1 cellular context compared by ENCODE assay signal in genomic region chr11:83306385-83307080, GRCh38.
TF ChIP-seq lines count a peak whose summit lies in the region.

No MANE protein-coding gene starts in this region.

TF ChIP-seq in GM12878, 131 proteins besides CTCF, POLR2A, EP300 and RAD21 (continued from another document):
- TF ChIP-seq, protein P1, sequence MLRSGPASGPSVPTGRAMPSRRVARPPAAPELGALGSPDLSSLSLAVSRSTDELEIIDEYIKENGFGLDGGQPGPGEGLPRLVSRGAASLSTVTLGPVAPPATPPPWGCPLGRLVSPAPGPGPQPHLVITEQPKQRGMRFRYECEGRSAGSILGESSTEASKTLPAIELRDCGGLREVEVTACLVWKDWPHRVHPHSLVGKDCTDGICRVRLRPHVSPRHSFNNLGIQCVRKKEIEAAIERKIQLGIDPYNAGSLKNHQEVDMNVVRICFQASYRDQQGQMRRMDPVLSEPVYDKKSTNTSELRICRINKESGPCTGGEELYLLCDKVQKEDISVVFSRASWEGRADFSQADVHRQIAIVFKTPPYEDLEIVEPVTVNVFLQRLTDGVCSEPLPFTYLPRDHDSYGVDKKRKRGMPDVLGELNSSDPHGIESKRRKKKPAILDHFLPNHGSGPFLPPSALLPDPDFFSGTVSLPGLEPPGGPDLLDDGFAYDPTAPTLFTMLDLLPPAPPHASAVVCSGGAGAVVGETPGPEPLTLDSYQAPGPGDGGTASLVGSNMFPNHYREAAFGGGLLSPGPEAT (IDR thresholded peaks at IDR 0.05; ENCODE audit: low read depth): no peak
- TF ChIP-seq RAD51 (IDR thresholded peaks at IDR 0.05) (no peak), CEBPB (IDR thresholded peaks at IDR 0.05; ENCODE audit: borderline replicate concordance in 1 of 2, low read depth in 2 of 2, low read length in 2 of 2) (no peak), ZBTB11 (CRISPR knock-in tag; IDR thresholded peaks at IDR 0.05) (no peak), SIX5 (IDR thresholded peaks at IDR 0.05; ENCODE audit: low read depth, low read length, severe bottlenecking) (no peak), GABPA (IDR thresholded peaks at IDR 0.05; ENCODE audit: low read depth) (no peak), USF1 (IDR thresholded peaks at IDR 0.05; ENCODE audit: borderline replicate concordance, extremely low read length, insufficient read depth, low read depth, low read length) (no peak), STAT3 (IDR thresholded peaks at IDR 0.05; ENCODE audit: low read depth, low read length) (no peak), CHD2 (IDR thresholded peaks at IDR 0.05; ENCODE audit: borderline replicate concordance, low read depth, low read length) (no peak), MTA3 (IDR thresholded peaks at IDR 0.05; ENCODE audit: borderline replicate concordance, low read length) (no peak), SPI1 (IDR thresholded peaks at IDR 0.05; ENCODE audit: borderline replicate concordance, insufficient read depth, low read depth, low read length) (no peak), CUX1 (IDR thresholded peaks at IDR 0.05; ENCODE audit: insufficient replicate concordance, low read depth, low read length) (no peak), YBX1 (IDR thresholded peaks at IDR 0.05) (no peak), ZNF274 (IDR thresholded peaks at IDR 0.05; ENCODE audit: insufficient read depth, insufficient read length) (no peak)
